Comparison of ENCODE assay signal across 21 cellular contexts in genomic region chr9:8738953-8739352, GRCh38.
"Had no signal": no experiment of that assay in that cellular context is flagged by ENCODE, and none has a peak within 500 bp of the region (broad histone marks: within the 10 kb centered on the region; RNA-seq: fewer than 3 reads in every experiment).

No MANE protein-coding gene starts in this region.

- H3K27ac ChIP-seq: HL-60, SJSA1, SK-N-MC had no signal

- H3K27me3 ChIP-seq: SJSA1 had no signal

- DNase-seq: KBM-7, MV-4-11, NCI-H1048, NCI-H1105, NCI-H1417, NCI-H1436 treated with DMSO at 0.1 percent for 48 hours, NCI-H1694, NCI-H187 treated with DMSO at 0.1 percent for 48 hours, NCI-H2029 treated with DMSO at 0.1 percent for 48 hours, NCI-H2171, NCI-H226, NCI-H446, NCI-H510A, NCI-H524 treated with DMSO at 0.1 percent for 48 hours, NCI-H82, Right ventricle myocardium superior, RPMI8226, SIG-M5 had no signal

- H3K4me3 ChIP-seq: SJSA1, SK-N-MC had no signal

- H3K9me3 ChIP-seq: SJSA1 had no signal

- H3K4me1 ChIP-seq: SJSA1 had no signal

- H3K36me3 ChIP-seq: SJSA1 had no signal
